Comparison of ENCODE assay signal across 8 cellular contexts in the genomic region with DNA sequence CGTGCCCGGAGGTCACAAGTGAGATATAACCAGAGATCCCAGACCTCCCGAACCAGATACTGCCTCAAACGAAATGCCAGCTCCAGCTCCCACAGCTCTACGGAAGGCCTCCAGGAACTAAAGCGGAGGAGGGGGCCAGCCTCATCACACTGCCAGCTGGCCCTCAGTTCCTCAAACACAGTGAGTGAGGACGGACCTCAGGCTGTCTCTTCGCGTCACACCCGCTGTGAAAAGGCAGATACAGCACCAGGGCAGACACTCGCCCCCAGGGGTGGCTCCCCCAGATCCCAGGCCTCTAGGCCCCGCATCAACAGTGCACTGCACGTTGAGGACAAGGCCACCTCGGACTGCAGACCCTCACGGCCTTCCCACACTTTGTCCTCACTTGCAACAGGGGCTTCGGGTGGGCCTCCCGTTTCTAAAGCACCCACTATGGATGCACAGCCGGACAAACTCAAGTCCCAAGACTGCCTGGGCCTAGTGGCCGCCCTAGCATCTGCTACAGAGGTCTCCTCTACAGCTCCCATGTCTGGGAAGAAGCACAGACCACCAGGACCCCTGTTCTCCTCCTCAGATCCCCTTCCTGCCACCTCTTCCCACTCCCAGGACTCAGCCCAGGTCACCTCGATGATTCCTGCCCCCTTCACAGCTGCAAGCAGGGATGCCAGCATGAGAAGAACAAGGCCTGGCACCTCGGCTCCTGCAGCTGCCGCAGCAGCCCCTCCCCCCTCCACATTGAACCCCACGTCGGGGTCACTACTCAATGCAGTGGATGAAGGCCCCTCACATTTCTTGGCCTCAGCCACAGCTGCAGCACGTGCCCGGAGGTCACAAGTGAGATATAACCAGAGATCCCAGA.
DNase-seq lines count a peak whose midpoint lies in the region; ATAC-seq and TF ChIP-seq lines count a peak whose summit lies in the region.
"Not testable (repeated sequence)": the region's sequence is repeated elsewhere in the genome, so short reads cannot be mapped to it uniquely, and the experiment has no call there.

No MANE protein-coding gene starts in this region.

- DNase-seq in GM03348 (ENCODE audit: low spot score) (peak; percentile 4), NB4 (ENCODE audit: low read depth) (peak; percentile 16), chondrocyte (ENCODE audit: low spot score) (peak; percentile 99), heart left ventricle (peak; percentile 29 to 76 (median 38)), lung (ENCODE audit: low spot score) (peak; percentile 68), putamen (ENCODE audit: low spot score) (peak; percentile 40), uterus (peak; percentile 31 to 32)
- DNase-seq in activated T-helper 1 cell treated with anti-CD3 and anti-CD28 coated beads, Interleukin-12 subunit alpha, Interleukin-12 subunit beta, Interleukin-2, Interleukin-4 antibody, amounts not matched to agents 30 ng/mL and 10 ng/mL and 1 ng/mL, durations not matched to agents 14 hours and 24 hours and 36 hours (ENCODE audit: low spot score) = not testable (repeated sequence)

- H3K4me3 ChIP-seq in NB4 (ENCODE audit: low read depth, low read length); heart left ventricle; lung; uterus: not testable (repeated sequence)

- peaks cover 0 to 30% (median 3%) of the 10 kb centered on the region in 9 donors for H3K36me3 ChIP-seq in heart left ventricle
- H3K36me3 ChIP-seq in lung (ENCODE audit: control insufficient read depth in 2 of 2, insufficient read depth in 2 of 2, low read length in 2 of 2); uterus: not testable (repeated sequence)

- intact Hi-C loops in activated T-helper 1 cell treated with anti-CD3 and anti-CD28 coated beads, Interleukin-12 subunit alpha, Interleukin-12 subunit beta, Interleukin-2, Interleukin-4 antibody, amounts not matched to agents 30 ng/mL and 10 ng/mL and 1 ng/mL, durations not matched to agents 14 hours and 24 hours and 36 hours (cut with micrococcal nuclease); heart left ventricle (cut with DNase I); uterus (cut with DNase I; ENCODE audit: low total_unique reads): not testable (repeated sequence)

- not testable (repeated sequence) for H3K27me3 Mint-ChIP-seq in activated T-helper 1 cell treated with anti-CD3 and anti-CD28 coated beads, Interleukin-12 subunit alpha, Interleukin-12 subunit beta, Interleukin-2, Interleukin-4 antibody, amounts not matched to agents 30 ng/mL and 10 ng/mL and 1 ng/mL, durations not matched to agents 14 hours and 24 hours and 36 hours (ENCODE audit: insufficient read depth); chondrocyte (ENCODE audit: low read depth)

- not testable (repeated sequence) for H3K4me1 Mint-ChIP-seq in activated T-helper 1 cell treated with anti-CD3 and anti-CD28 coated beads, Interleukin-12 subunit alpha, Interleukin-12 subunit beta, Interleukin-2, Interleukin-4 antibody, amounts not matched to agents 30 ng/mL and 10 ng/mL and 1 ng/mL, durations not matched to agents 14 hours and 24 hours and 36 hours (ENCODE audit: low read depth); chondrocyte (ENCODE audit: low read depth)

- not testable (repeated sequence) for H3K9me3 Mint-ChIP-seq in activated T-helper 1 cell treated with anti-CD3 and anti-CD28 coated beads, Interleukin-12 subunit alpha, Interleukin-12 subunit beta, Interleukin-2, Interleukin-4 antibody, amounts not matched to agents 30 ng/mL and 10 ng/mL and 1 ng/mL, durations not matched to agents 14 hours and 24 hours and 36 hours; chondrocyte (ENCODE audit: low read depth)

- H3K36me3 Mint-ChIP-seq in activated T-helper 1 cell treated with anti-CD3 and anti-CD28 coated beads, Interleukin-12 subunit alpha, Interleukin-12 subunit beta, Interleukin-2, Interleukin-4 antibody, amounts not matched to agents 30 ng/mL and 10 ng/mL and 1 ng/mL, durations not matched to agents 14 hours and 24 hours and 36 hours (ENCODE audit: low read depth) = not testable (repeated sequence)
- peaks cover 12% of the 10 kb centered on the region for H3K36me3 Mint-ChIP-seq in chondrocyte (ENCODE audit: low read depth)

- H3K27ac ChIP-seq in heart left ventricle; lung (ENCODE audit: low read depth in 1 of 2, low read length in 1 of 2); uterus: not testable (repeated sequence)

- not testable (repeated sequence) for H3K9me3 ChIP-seq in heart left ventricle; lung (ENCODE audit: control insufficient read depth in 2 of 2, insufficient read depth in 1 of 2, low read length in 1 of 2); uterus

- not testable (repeated sequence) for H3K4me1 ChIP-seq in heart left ventricle; lung (ENCODE audit: control insufficient read depth in 2 of 2, insufficient read depth in 2 of 2, low read length in 2 of 2); uterus

- not testable (repeated sequence) for ATAC-seq in heart left ventricle; lung (ENCODE audit: insufficient read depth, low FRiP score)

- not testable (repeated sequence) for TF ChIP-seq POLR2A in NB4 (IDR thresholded peaks at IDR 0.05; ENCODE audit: extremely low read depth, insufficient read length); heart left ventricle (IDR thresholded peaks at IDR 0.05); uterus (IDR thresholded peaks at IDR 0.05)

- not testable (repeated sequence) for H3K27me3 ChIP-seq in heart left ventricle; lung (ENCODE audit: control insufficient read depth, insufficient read depth); uterus

- WGBS in heart left ventricle, 4 donors = 78 to 87% (median 84%) methylated on average over 26 of the region's 26 CpGs
- 92 to 93% methylated on average over 26 of the region's 26 CpGs for WGBS in lung, 2 donors

- not testable (repeated sequence) for H3K4me3 Mint-ChIP-seq in activated T-helper 1 cell treated with anti-CD3 and anti-CD28 coated beads, Interleukin-12 subunit alpha, Interleukin-12 subunit beta, Interleukin-2, Interleukin-4 antibody, amounts not matched to agents 30 ng/mL and 10 ng/mL and 1 ng/mL, durations not matched to agents 14 hours and 24 hours and 36 hours; chondrocyte (ENCODE audit: unreplicated experiment)

- H3K27ac Mint-ChIP-seq in activated T-helper 1 cell treated with anti-CD3 and anti-CD28 coated beads, Interleukin-12 subunit alpha, Interleukin-12 subunit beta, Interleukin-2, Interleukin-4 antibody, amounts not matched to agents 30 ng/mL and 10 ng/mL and 1 ng/mL, durations not matched to agents 14 hours and 24 hours and 36 hours = peak overlapping the region; percentile 5
- not testable (repeated sequence) for H3K27ac Mint-ChIP-seq in chondrocyte (ENCODE audit: unreplicated experiment)

- TF ChIP-seq CTCF in NB4 (IDR thresholded peaks at IDR 0.05; ENCODE audit: low read depth, low read length); chondrocyte (IDR thresholded peaks at IDR 0.05); heart left ventricle (IDR thresholded peaks at IDR 0.05); lung (IDR thresholded peaks at IDR 0.05; ENCODE audit: control extremely low read depth, extremely low read depth); uterus (IDR thresholded peaks at IDR 0.05): not testable (repeated sequence)
